ENCODE assay signal across 1 cellular context in genomic region chr7:64904008-64904407, GRCh38.
TF ChIP-seq lines count a peak whose summit lies in the region.

No MANE protein-coding gene starts in this region.

TF ChIP-seq in HepG2, 621 proteins besides CTCF, POLR2A, EP300 and RAD21 (continued from another document):
- no peak for TF ChIP-seq KLF12 (CRISPR knock-in tag; IDR thresholded peaks at IDR 0.05; ENCODE audit: borderline replicate concordance)
- no peak for TF ChIP-seq ZKSCAN1 (IDR thresholded peaks at IDR 0.05; ENCODE audit: low read length)
- no peak for TF ChIP-seq MAX (IDR thresholded peaks at IDR 0.05)
- TF ChIP-seq ZC3H4 (CRISPR knock-in tag; IDR thresholded peaks at IDR 0.05; ENCODE audit: borderline replicate concordance) = no peak
- no peak for TF ChIP-seq JUNB (CRISPR knock-in tag; IDR thresholded peaks at IDR 0.05; ENCODE audit: borderline replicate concordance)
- no peak for TF ChIP-seq TEAD2 (CRISPR knock-in tag; IDR thresholded peaks at IDR 0.05)
- TF ChIP-seq AFF4 (CRISPR knock-in tag; IDR thresholded peaks at IDR 0.05) = no peak
- no peak for TF ChIP-seq ARHGAP35 (CRISPR knock-in tag; IDR thresholded peaks at IDR 0.05; ENCODE audit: borderline replicate concordance)
- TF ChIP-seq ZNF782 (CRISPR knock-in tag; IDR thresholded peaks at IDR 0.05; ENCODE audit: borderline replicate concordance) = no peak
- TF ChIP-seq ESRRA (CRISPR knock-in tag; IDR thresholded peaks at IDR 0.05; ENCODE audit: low read depth) = no peak
- TF ChIP-seq RXRA (CRISPR knock-in tag; IDR thresholded peaks at IDR 0.05) = no peak
- no peak for TF ChIP-seq ZNF546 (CRISPR knock-in tag; conservative IDR thresholded peaks at IDR 0.05)
- no peak for TF ChIP-seq TCF12 (IDR thresholded peaks at IDR 0.05)
- no peak for TF ChIP-seq TCF12 (CRISPR knock-in tag; IDR thresholded peaks at IDR 0.05)
- no peak for TF ChIP-seq NCOR1 (IDR thresholded peaks at IDR 0.05; ENCODE audit: borderline replicate concordance, low read length)
- no peak for TF ChIP-seq ZNF761 (CRISPR knock-in tag; conservative IDR thresholded peaks at IDR 0.05)
- TF ChIP-seq ZNF710 (CRISPR knock-in tag; IDR thresholded peaks at IDR 0.05; ENCODE audit: borderline replicate concordance) = no peak
- TF ChIP-seq RNF2 (conservative IDR thresholded peaks at IDR 0.05; ENCODE audit: low read depth) = no peak
- no peak for TF ChIP-seq ZNF281 (CRISPR knock-in tag; IDR thresholded peaks at IDR 0.05; ENCODE audit: borderline replicate concordance)
